Comparison of ENCODE assay signal across 8 cellular contexts in the genomic region with DNA sequence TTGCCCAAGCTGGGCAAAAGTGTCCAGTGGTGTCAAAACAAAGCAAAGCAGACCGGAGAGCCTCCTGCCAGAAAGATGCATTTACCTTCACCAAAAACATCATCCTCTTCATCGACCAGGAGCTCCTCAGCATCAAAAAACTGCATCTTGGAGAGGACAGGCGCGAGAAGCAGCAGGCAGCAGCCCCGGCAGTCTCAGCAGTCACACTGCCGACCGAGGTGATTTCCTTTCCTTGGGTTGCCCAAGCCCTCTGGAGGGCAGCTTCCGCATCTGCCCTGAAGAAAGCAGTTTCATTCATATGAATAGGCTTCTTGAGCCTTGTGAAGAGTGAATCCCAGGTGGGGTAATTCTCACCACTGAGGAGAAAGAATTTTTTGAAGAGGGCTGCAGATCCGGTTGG. TPM values are rescaled to one million over a fixed set of nuclear protein-coding genes. Genes with fewer than 3 reads are reported as not detected.
DNase-seq lines count a peak whose midpoint lies in the region; ATAC-seq and TF ChIP-seq lines count a peak whose summit lies in the region.

A gene with protein sequence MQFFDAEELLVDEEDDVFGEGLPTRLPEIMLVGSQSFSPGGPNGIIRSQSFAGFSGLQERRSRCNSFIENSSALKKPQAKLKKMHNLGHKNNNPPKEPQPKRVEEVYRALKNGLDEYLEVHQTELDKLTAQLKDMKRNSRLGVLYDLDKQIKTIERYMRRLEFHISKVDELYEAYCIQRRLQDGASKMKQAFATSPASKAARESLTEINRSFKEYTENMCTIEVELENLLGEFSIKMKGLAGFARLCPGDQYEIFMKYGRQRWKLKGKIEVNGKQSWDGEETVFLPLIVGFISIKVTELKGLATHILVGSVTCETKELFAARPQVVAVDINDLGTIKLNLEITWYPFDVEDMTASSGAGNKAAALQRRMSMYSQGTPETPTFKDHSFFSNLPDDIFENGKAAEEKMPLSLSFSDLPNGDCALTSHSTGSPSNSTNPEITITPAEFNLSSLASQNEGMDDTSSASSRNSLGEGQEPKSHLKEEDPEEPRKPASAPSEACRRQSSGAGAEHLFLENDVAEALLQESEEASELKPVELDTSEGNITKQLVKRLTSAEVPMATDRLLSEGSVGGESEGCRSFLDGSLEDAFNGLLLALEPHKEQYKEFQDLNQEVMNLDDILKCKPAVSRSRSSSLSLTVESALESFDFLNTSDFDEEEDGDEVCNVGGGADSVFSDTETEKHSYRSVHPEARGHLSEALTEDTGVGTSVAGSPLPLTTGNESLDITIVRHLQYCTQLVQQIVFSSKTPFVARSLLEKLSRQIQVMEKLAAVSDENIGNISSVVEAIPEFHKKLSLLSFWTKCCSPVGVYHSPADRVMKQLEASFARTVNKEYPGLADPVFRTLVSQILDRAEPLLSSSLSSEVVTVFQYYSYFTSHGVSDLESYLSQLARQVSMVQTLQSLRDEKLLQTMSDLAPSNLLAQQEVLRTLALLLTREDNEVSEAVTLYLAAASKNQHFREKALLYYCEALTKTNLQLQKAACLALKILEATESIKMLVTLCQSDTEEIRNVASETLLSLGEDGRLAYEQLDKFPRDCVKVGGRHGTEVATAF (minus strand): TSS at position 208 of the 400 bp plus-strand sequence. CDS start 62 bp downstream, at position 146.

- H3K9me3 ChIP-seq in GM23248 (ENCODE audit: low read depth), result no peaks in the 10 kb centered on the region

- H3K9ac ChIP-seq in GM23248, result no peak within 1 kb of the TSS

- no peaks in the 10 kb centered on the region for H3K79me2 ChIP-seq in GM23248 (ENCODE audit: insufficient read depth)

- in situ Hi-C loops in GM18951 (cut with MboI; ENCODE audit: low sequenced_read_pairs, unreplicated experiment) (no loop called here), GM23248 (cut with MboI) (no loop called here)

- ATAC-seq in HG03575 (IDR thresholded peaks at IDR 0.05; ENCODE audit: extremely low read depth, insufficient number of reproducible peaks, low FRiP score, unreplicated experiment), result peak; percentile 18
- ATAC-seq in esophagus mucosa, result peak; percentile 37

- H3F3A ChIP-seq in GM23248 (ENCODE audit: insufficient read depth), result peaks cover 8% of the 10 kb centered on the region

- peaks cover 14% of the 10 kb centered on the region for H3K4me1 ChIP-seq in GM23248 (ENCODE audit: insufficient read depth)

- peak; percentile 62 to 71 for DNase-seq in activated CD4-positive, alpha-beta T cell treated with anti-CD3 and anti-CD28 coated beads, Interleukin-2, amount 50 U/mL, for 48 hours
- DNase-seq in stimulated activated CD4-positive, alpha-beta T cell treated with anti-CD3 and anti-CD28 coated beads, Interleukin-12 subunit alpha, Interleukin-12 subunit beta, amount 100 ng/mL, for 4 hours, result peak; percentile 45
- no peak for DNase-seq in GM23248
- no peak for DNase-seq in OCI-M1 (lab: John Stamatoyannopoulos, UW)
- no peak for DNase-seq in middle frontal gyrus (ENCODE audit: extremely low spot score, low spot score)

- WGBS in GM23248 (ENCODE audit: low coverage in 1 of 2, low lambda C conversion rate in 2 of 2, missing lambda C conversion rate in 2 of 2), 2 experiments, result 75 to 76% methylated on average over 9 of the region's 9 CpGs

- no peaks in the 10 kb centered on the region for H4K20me1 ChIP-seq in GM23248 (ENCODE audit: insufficient read depth)

- no peak within 1 kb of the TSS for H3K4me3 ChIP-seq in GM23248

- no peak within 1 kb of the TSS for H3K27ac ChIP-seq in GM23248

- no peaks in the 10 kb centered on the region for H3K27me3 ChIP-seq in GM23248 (replicated peaks; ENCODE audit: insufficient read depth)

- TF ChIP-seq POLR2A in GM18951 (IDR thresholded peaks at IDR 0.05; ENCODE audit: extremely low read depth, insufficient read depth, insufficient read length), result peak; percentile 42

- no peak within 1 kb of the TSS for H3K4me2 ChIP-seq in GM23248 (ENCODE audit: unreplicated experiment)

- H3K36me3 ChIP-seq in GM23248 (ENCODE audit: low read depth), result no peaks in the 10 kb centered on the region

- H2AFZ ChIP-seq in GM23248, result no peak within 1 kb of the TSS

- H3K9me2 ChIP-seq in GM23248 (ENCODE audit: insufficient read depth), result no peaks in the 10 kb centered on the region

RNA-seq across cellular contexts. Expression of the gene that starts here (rescaled TPM):
- total RNA-seq in esophagus mucosa, result 2.1 TPM
- total RNA-seq in GM23248 (2014; rRNA removed; shearing (Covaris generic)), result 2.7 and 3.2 TPM in 2 replicates
- 3.0 and 3.3 TPM in 2 replicates for polyA plus RNA-seq in GM23248 (2016; fragmentation: Nextera tagmentation; extraction: Ambion mirVana)

Comparison
In these comparisons a context has a peak if more than half of its experiments do, and no peak if none do; other contexts are left out.
1. DNase-seq: peak in activated CD4-positive, alpha-beta T cell treated with anti-CD3 and anti-CD28 coated beads, Interleukin-2, amount 50 U/mL, for 48 hours (2 of 2) and stimulated activated CD4-positive, alpha-beta T cell treated with anti-CD3 and anti-CD28 coated beads, Interleukin-12 subunit alpha, Interleukin-12 subunit beta, amount 100 ng/mL, for 4 hours (single experiment); none in GM23248 (single experiment), OCI-M1 (single experiment) and middle frontal gyrus (single experiment).